Comparison of ENCODE assay signal across 26 cellular contexts in genomic region chr9:78575791-78576190, GRCh38.
"Had no signal": no experiment of that assay in that cellular context is flagged by ENCODE, and none has a peak within 500 bp of the region (broad histone marks: within the 10 kb centered on the region; RNA-seq: fewer than 3 reads in every experiment).

No MANE protein-coding gene starts in this region.

- H3K27ac Mint-ChIP-seq: activated CD8-positive, alpha-beta T cell treated with anti-CD3 and anti-CD28 coated beads, Interleukin-2, amount 10 ng/mL, durations not matched to agents 7 days and 5 days; T-helper 17 cell; WTC11 had no signal

- H3K36me3 ChIP-seq: cardiac muscle cell, SJSA1 had no signal

- H3K4me3 ChIP-seq: cardiac muscle cell, K562, SJSA1 had no signal

- H3K27me3 ChIP-seq: cardiac muscle cell, SJSA1 had no signal

- FAIRE-seq: K562 had no signal

- H3K36me3 Mint-ChIP-seq: brain, WTC11 had no signal

- H3K27ac ChIP-seq: cardiac muscle cell, SJSA1 had no signal

- ATAC-seq: activated CD8-positive, alpha-beta T cell treated with anti-CD3 and anti-CD28 coated beads, Interleukin-2, amount 10 ng/mL, durations not matched to agents 7 days and 5 days; K562; Panc1; T-helper 17 cell; WTC11 had no signal

- H3K9me3 Mint-ChIP-seq: WTC11 had no signal

- DNase-seq: activated CD4-positive, alpha-beta T cell treated with anti-CD3 and anti-CD28 coated beads for 48 hours; activated CD4-positive, alpha-beta T cell treated with anti-CD3 and anti-CD28 coated beads, Interleukin-2, amount 50 U/mL, for 4 hours; activated CD4-positive, CD25-positive, alpha-beta regulatory T cell treated with anti-CD3 and anti-CD28 coated beads, Interleukin-2, amount 50 U/mL, for 72 hours; activated CD8-positive, alpha-beta memory T cell treated with anti-CD3 and anti-CD28 coated beads, Interleukin-2, amount 50 U/mL, for 48 hours; activated CD8-positive, alpha-beta T cell treated with anti-CD3 and anti-CD28 coated beads, Interleukin-2, amount 10 ng/mL, durations not matched to agents 7 days and 5 days; activated naive CD4-positive, alpha-beta T cell treated with anti-CD3 and anti-CD28 coated beads, Interleukin-2, amount 50 U/mL, for 16 hours; activated T-cell treated with anti-CD3 and anti-CD28 coated beads, Interleukin-2, amount 50 U/mL, for 1 hour; aorta; cerebellar nuclear complex; Karpas-422; NCI-H1048; NCI-H1930; NCI-H2171; NCI-H446 treated with DMSO at 0.1 percent for 48 hours; NCI-H524 treated with DMSO at 0.1 percent for 48 hours; NCI-H748 treated with DMSO at 0.1 percent for 48 hours; OCI-M1; SHP77; T-helper 17 cell; T-helper 9 cell had no signal
